ENCODE assay signal across 8 cellular contexts in genomic region chr2:119679846-119680245, GRCh38. TPM values are rescaled to one million over a fixed set of nuclear protein-coding genes. Genes with fewer than 3 reads are reported as not detected.
A peak's percentile ranks its signal among the peaks of the same experiment; 100 is the strongest.
DNase-seq lines count a peak whose midpoint lies in the region; TF ChIP-seq lines count a peak whose summit lies in the region.

No MANE protein-coding gene starts in this region.

- no peaks in the 10 kb centered on the region; the same call in 1 of the 2 replicates for H3K9me3 ChIP-seq in SJSA1 (replicated peaks)

- DNase-seq in GM12865 (ENCODE audit: low read depth) (no peak), SJSA1 (ENCODE audit: low read depth in 1 of 2, low spot score in 2 of 2) (no peak), fibroblast of the aortic adventitia (ENCODE audit: low read depth) (no peak), retinal pigment epithelial cell (ENCODE audit: low read depth) (no peak), posterior cingulate gyrus (no peak), NCI-H345 (lab: John Stamatoyannopoulos, UW) (no peak), NCI-H146 treated with DMSO at 0.1 percent for 48 hours (lab: John Stamatoyannopoulos, UW; ENCODE audit: unreplicated experiment) (no peak), activated gamma-delta T cell (lab: John Stamatoyannopoulos, UW) (no peak)

- no peaks in the 10 kb centered on the region for H3K27me3 ChIP-seq in SJSA1 (replicated peaks)

- H3K36me3 ChIP-seq in SJSA1: peaks cover 10% of the 10 kb centered on the region; the same call in 1 of the 2 replicates

- intact Hi-C loops in posterior cingulate gyrus (cut with DNase I): no loop called here

- H3K4me1 ChIP-seq in SJSA1 (replicated peaks): peaks cover 8% of the 10 kb centered on the region

- TF ChIP-seq CTCF in GM12865 (IDR thresholded peaks at IDR 0.05; ENCODE audit: insufficient read depth, low read depth, low read length, missing control alignments) (no peak), fibroblast of the aortic adventitia (IDR thresholded peaks at IDR 0.05; ENCODE audit: insufficient read depth, low read length) (no peak), retinal pigment epithelial cell (conservative IDR thresholded peaks at IDR 0.05; ENCODE audit: low read depth, low read length) (no peak)

- H3K4me3 ChIP-seq in GM12865 (ENCODE audit: low read depth, low read length) (peak overlapping the region; percentile 87), SJSA1 (peak overlapping the region; percentile 80), fibroblast of the aortic adventitia (ENCODE audit: low read depth, low read length) (peak overlapping the region; percentile 95), retinal pigment epithelial cell (ENCODE audit: low read length) (peak overlapping the region; percentile 89)

- no peak overlapping the region for H3K27ac ChIP-seq in SJSA1

RNA-seq across cellular contexts. Expression of gene TMEM177, which starts 0.8 kb away (rescaled TPM):
- total RNA-seq in SJSA1 (2014; rRNA removed; shearing (Covaris generic)): 4.5 and 10.0 TPM in 2 replicates
- 1.9 and 6.6 TPM in 2 replicates for total RNA-seq in fibroblast of the aortic adventitia (ENCODE audit: low replicate concordance)
